12 cellular contexts compared by ENCODE assay signal in genomic region chr6:94323853-94324252, GRCh38.
DNase-seq lines count a peak whose midpoint lies in the region; ATAC-seq, FAIRE-seq and TF ChIP-seq lines count a peak whose summit lies in the region.
"Had no signal": no experiment of that assay in that cellular context is flagged by ENCODE, and none has a peak within 500 bp of the region (broad histone marks: within the 10 kb centered on the region; RNA-seq: fewer than 3 reads in every experiment).

No MANE protein-coding gene starts in this region.

- H4K20me1 ChIP-seq in H1 (replicated peaks in 1 of 2; ENCODE audit: control insufficient read depth in 1 of 2, insufficient read depth in 2 of 2, low read length in 2 of 2), result no peaks in the 10 kb centered on the region

- H4K8ac ChIP-seq in H1 (ENCODE audit: extremely low read depth, insufficient read depth, low read length), result no peak overlapping the region

- no peak overlapping the region for H2BK20ac ChIP-seq in H1 (ENCODE audit: low read length)

- POLR2A ChIA-PET in H1 (lab: Charles Lee; ENCODE audit: partially characterized antibody), result no interaction called here

- no peak for TF ChIP-seq POLR2A in H1 (IDR thresholded peaks at IDR 0.05; ENCODE audit: control extremely low read depth in 1 of 2, low read depth in 2 of 2, low read length in 2 of 2)
- no peak for TF ChIP-seq POLR2A in stomach (IDR thresholded peaks at IDR 0.05)
- no peak for TF ChIP-seq POLR2A in esophagus muscularis mucosa (IDR thresholded peaks at IDR 0.05; ENCODE audit: low read depth)

- peak; percentile 81 for FAIRE-seq in H1 (lab: Jason Lieb, UNC)
- FAIRE-seq: GM12892 had no signal

- H3K9me3 ChIP-seq in left ventricle myocardium inferior (replicated peaks), result no peaks in the 10 kb centered on the region
- no peaks in the 10 kb centered on the region for H3K9me3 ChIP-seq in NT2/D1 (ENCODE audit: insufficient read depth, low read length)
- H3K9me3 ChIP-seq in H1 (ENCODE audit: insufficient read depth in 2 of 2, low read depth in 1 of 2, low read length in 1 of 2), result peaks cover 2% of the 10 kb centered on the region in 2 experiments; a peak in 2 of 4 replicates
- no peaks in the 10 kb centered on the region for H3K9me3 ChIP-seq in upper lobe of right lung
- no peaks in the 10 kb centered on the region for H3K9me3 ChIP-seq in stomach
- peaks cover 0 to 2% (median 0%) of the 10 kb centered on the region in 4 donors for H3K9me3 ChIP-seq in esophagus muscularis mucosa

- no peak overlapping the region for H2BK120ac ChIP-seq in H1 (replicated peaks; ENCODE audit: low read depth, low read length)

- H3K4ac ChIP-seq in H1 (replicated peaks; ENCODE audit: insufficient read length, low read depth, low read length), result no peak overlapping the region

- ATAC-seq in Right ventricle myocardium inferior (no peak), upper lobe of right lung (peak; percentile 23)
- ATAC-seq: stimulated activated effector memory CD8-positive, alpha-beta T cell treated with anti-CD3 and anti-CD28 coated beads, Interleukin-12 subunit alpha, Interleukin-12 subunit beta, amount 100 ng/mL, for 72 hours had no signal

- DNase-seq in left ventricle myocardium inferior (no peak), Right ventricle myocardium inferior (ENCODE audit: missing footprints) (no peak), NT2/D1 (ENCODE audit: low read depth, low spot score) (peak; percentile 6), H1 (ENCODE audit: low read depth in 1 of 2, low spot score in 2 of 2) (no peak), upper lobe of right lung (no peak), stomach (no peak), esophagus muscularis mucosa (ENCODE audit: extremely low spot score) (no peak)
- DNase-seq in activated CD4-positive, alpha-beta T cell treated with anti-CD3 and anti-CD28 coated beads, Interleukin-2, amount 50 U/mL, for 4 hours, result no peak
- DNase-seq: anterior cingulate cortex, T-helper 2 cell had no signal

- H3K79me1 ChIP-seq in H1 (ENCODE audit: low read depth, low read length), result no peaks in the 10 kb centered on the region

- intact Hi-C loops in left ventricle myocardium inferior (cut with micrococcal nuclease) (no loop called here), Right ventricle myocardium inferior (cut with DNase I) (no loop called here), upper lobe of right lung (cut with DNase I) (no loop called here), stomach (cut with DNase I; ENCODE audit: low total_unique reads) (no loop called here), esophagus muscularis mucosa (cut with DNase I) (no loop called here)

- no peaks in the 10 kb centered on the region for H3K4me1 ChIP-seq in left ventricle myocardium inferior
- no peaks in the 10 kb centered on the region for H3K4me1 ChIP-seq in NT2/D1 (ENCODE audit: insufficient read depth, insufficient read length)
- H3K4me1 ChIP-seq in H1 (replicated peaks in 1 of 4; ENCODE audit: control insufficient read depth in 3 of 4, insufficient read depth in 4 of 4, low read length in 3 of 4), result no peaks in the 10 kb centered on the region
- H3K4me1 ChIP-seq in upper lobe of right lung, result no peaks in the 10 kb centered on the region
- no peaks in the 10 kb centered on the region for H3K4me1 ChIP-seq in stomach
- no peaks in the 10 kb centered on the region for H3K4me1 ChIP-seq in esophagus muscularis mucosa

- no peak overlapping the region for H3K4me2 ChIP-seq in H1 (ENCODE audit: insufficient read depth in 1 of 2, low read depth in 2 of 2, low read length in 2 of 2)

- no peak overlapping the region for H3K56ac ChIP-seq in H1 (replicated peaks; ENCODE audit: insufficient read length, low read depth, low read length)

- no peak overlapping the region for H2AFZ ChIP-seq in H1 (ENCODE audit: low read length)

- WGBS in H1 (ENCODE audit: extremely low coverage in 1 of 2, insufficient coverage in 1 of 2, insufficient read length in 1 of 2, insufficient replicate concordance in 2 of 2, low coverage in 1 of 2, low lambda C conversion rate in 2 of 2, missing lambda C conversion rate in 1 of 2), 2 experiments, result 100% methylated on average over 1 of the region's 1 CpG; no CpG with 5 or more reads in 1 of the 2 experiments
- 74 to 100% (median 87%) methylated on average over 1 of the region's 1 CpG for WGBS in stomach, 5 donors
- WGBS in esophagus muscularis mucosa, result 100% methylated on average over 1 of the region's 1 CpG

- no peak overlapping the region for H2BK5ac ChIP-seq in H1 (ENCODE audit: low read depth, low read length)

- peak; percentile 63 to 74 for TF ChIP-seq RAD21 in H1 (IDR thresholded peaks at IDR 0.05 in 1 of 2, conservative IDR thresholded peaks at IDR 0.05 in 1 of 2; ENCODE audit: low read depth in 2 of 2, low read length in 2 of 2)

- no peaks in the 10 kb centered on the region for H3K79me2 ChIP-seq in H1 (ENCODE audit: control insufficient read depth in 1 of 2, insufficient read depth in 2 of 2, low read length in 2 of 2)

- CTCF ChIA-PET in H1 (lab: Charles Lee; ENCODE audit: partially characterized antibody), result interaction anchor here (0.6 to 0.9 kb wide), 2 partner anchors 9 to 37 kb away, joined by 3 read pairs; no protein-coding TSS in a partner anchor

- H3K27me3 ChIP-seq in left ventricle myocardium inferior (ENCODE audit: low read depth) (no peaks in the 10 kb centered on the region), NT2/D1 (ENCODE audit: insufficient read depth, insufficient read length) (no peaks in the 10 kb centered on the region), H1 (replicated peaks in 1 of 4; ENCODE audit: control insufficient read depth in 3 of 4, extremely low read depth in 1 of 4, insufficient read depth in 3 of 4, low read length in 3 of 4) (no peaks in the 10 kb centered on the region), upper lobe of right lung (no peaks in the 10 kb centered on the region), stomach (no peaks in the 10 kb centered on the region), esophagus muscularis mucosa (no peaks in the 10 kb centered on the region)

- no peak overlapping the region for H4K5ac ChIP-seq in H1 (ENCODE audit: insufficient read length, low read depth, low read length)

- no peak overlapping the region for H3K14ac ChIP-seq in H1 (ENCODE audit: insufficient read length)

- H3K4me3 ChIP-seq in left ventricle myocardium inferior (no peak overlapping the region), NT2/D1 (ENCODE audit: insufficient read length, low read depth) (no peak overlapping the region), H1 (ENCODE audit: extremely low read depth in 1 of 4, insufficient read depth in 2 of 4, low read depth in 3 of 4, low read length in 4 of 4) (no peak overlapping the region), upper lobe of right lung (no peak overlapping the region), stomach (no peak overlapping the region), esophagus muscularis mucosa (no peak overlapping the region)

- no peak overlapping the region for H4K91ac ChIP-seq in H1 (replicated peaks; ENCODE audit: insufficient read length, low read length)

- H3K18ac ChIP-seq in H1 (ENCODE audit: extremely low read depth, low read length), result no peak overlapping the region

- H2BK12ac ChIP-seq in H1 (ENCODE audit: low read depth, low read length), result no peak overlapping the region

- H2BK15ac ChIP-seq in H1 (ENCODE audit: low read length), result no peak overlapping the region

- peak; percentile 47 for TF ChIP-seq CTCF in left ventricle myocardium inferior (IDR thresholded peaks at IDR 0.05; ENCODE audit: borderline replicate concordance)
- TF ChIP-seq CTCF in H1 (IDR thresholded peaks at IDR 0.05; ENCODE audit: control extremely low read depth in 1 of 3, insufficient read depth in 1 of 3, low read depth in 1 of 3, low read length in 3 of 3), result peak; percentile 19 to 69 (median 47)
- TF ChIP-seq CTCF in upper lobe of right lung (IDR thresholded peaks at IDR 0.05), result no peak
- no peak for TF ChIP-seq CTCF in stomach (IDR thresholded peaks at IDR 0.05)
- TF ChIP-seq CTCF in esophagus muscularis mucosa (IDR thresholded peaks at IDR 0.05), result no peak

- no peaks in the 10 kb centered on the region for H3K23me2 ChIP-seq in H1 (ENCODE audit: low read depth, low read length)

- H3K27ac ChIP-seq in left ventricle myocardium inferior (replicated peaks) (no peak overlapping the region), H1 (ENCODE audit: low read depth, low read length) (no peak overlapping the region), upper lobe of right lung (no peak overlapping the region), stomach (no peak overlapping the region), esophagus muscularis mucosa (replicated peaks in 1 of 4) (no peak overlapping the region)

- H3K9ac ChIP-seq in NT2/D1 (ENCODE audit: insufficient read length, low read depth) (no peak overlapping the region), H1 (replicated peaks in 1 of 4; ENCODE audit: extremely low read depth in 1 of 4, low read depth in 3 of 4, low read length in 3 of 4) (no peak overlapping the region)

- TF ChIP-seq EP300 in H1 (IDR thresholded peaks at IDR 0.05; ENCODE audit: borderline replicate concordance in 1 of 2, low read depth in 2 of 2, low read length in 2 of 2) (no peak), stomach (IDR thresholded peaks at IDR 0.05) (no peak), esophagus muscularis mucosa (IDR thresholded peaks at IDR 0.05) (no peak)

- no peak overlapping the region for H2AK5ac ChIP-seq in H1 (ENCODE audit: low read depth, low read length)

- no peak overlapping the region for H3K23ac ChIP-seq in H1 (ENCODE audit: insufficient read length)

- H3K36me3 ChIP-seq in left ventricle myocardium inferior (no peaks in the 10 kb centered on the region), NT2/D1 (ENCODE audit: insufficient read depth, insufficient read length, low read length) (no peaks in the 10 kb centered on the region), H1 (ENCODE audit: control insufficient read depth in 2 of 4, insufficient read depth in 4 of 4, low read length in 3 of 4) (no peaks in the 10 kb centered on the region), upper lobe of right lung (no peaks in the 10 kb centered on the region), stomach (no peaks in the 10 kb centered on the region), esophagus muscularis mucosa (no peaks in the 10 kb centered on the region)

TF ChIP-seq in H1, 55 proteins besides CTCF, POLR2A, EP300 and RAD21:
- TF ChIP-seq TAF7 (optimal IDR thresholded peaks at IDR 0.05; ENCODE audit: borderline replicate concordance, low read depth, low read length), result no peak

Comparison
In these comparisons a context has a peak if more than half of its experiments do, and no peak if none do; other contexts are left out.
1. CTCF ChIP-seq: peak in left ventricle myocardium inferior (single experiment) and H1 (3 of 3); none in upper lobe of right lung (single experiment), stomach (0 of 7) and esophagus muscularis mucosa (0 of 3).